ENCODE assay signal across 12 cellular contexts in genomic region chr4:137705171-137705783, GRCh38.
DNase-seq lines count a peak whose midpoint lies in the region; ATAC-seq and TF ChIP-seq lines count a peak whose summit lies in the region.
"Had no signal": no experiment of that assay in that cellular context is flagged by ENCODE, and none has a peak within 500 bp of the region (broad histone marks: within the 10 kb centered on the region; RNA-seq: fewer than 3 reads in every experiment).

No MANE protein-coding gene starts in this region.

- H3K4me1 ChIP-seq in uterus = peaks cover 9 to 11% of the 10 kb centered on the region in 2 donors
- H3K4me1 ChIP-seq: A549 had no signal

- no peaks in the 10 kb centered on the region for H3K27me3 ChIP-seq in uterus

- DNase-seq in Right ventricle myocardium inferior (ENCODE audit: missing footprints) (no peak), cardiac septum (ENCODE audit: low spot score) (no peak), choroid plexus epithelial cell (ENCODE audit: low read depth) (peak; percentile 96), medulla oblongata (ENCODE audit: extremely low spot score) (peak; percentile 78), uterus (peak in 1 of 2 donors; percentile 40), amygdala (lab: John Stamatoyannopoulos, UW) (no peak), posterior cingulate gyrus (no peak), NCI-H187 treated with DMSO at 0.1 percent for 48 hours (lab: John Stamatoyannopoulos, UW) (no peak)
- DNase-seq: central memory CD4-positive, alpha-beta T cell; NCI-H2171 had no signal

- no peaks in the 10 kb centered on the region for H3K36me3 ChIP-seq in uterus

- intact Hi-C loops in Right ventricle myocardium inferior (cut with DNase I) (loop anchor here (10.0 kb wide), 1 partner anchor 180 kb away; no protein-coding TSS in a partner anchor), cardiac septum (cut with DNase I) (no loop called here), uterus (cut with DNase I; ENCODE audit: low total_unique reads) (no loop called here), posterior cingulate gyrus (cut with DNase I) (no loop called here)

- H3K9me3 ChIP-seq in uterus = no peaks in the 10 kb centered on the region
- H3K9me3 ChIP-seq: A549 had no signal

- TF ChIP-seq POLR2A in uterus (IDR thresholded peaks at IDR 0.05) = no peak

- peak overlapping the region; percentile 77 to 82 for H3K27ac ChIP-seq in uterus
- H3K27ac ChIP-seq: A549, VCaP had no signal

- TF ChIP-seq CTCF in choroid plexus epithelial cell (conservative IDR thresholded peaks at IDR 0.05; ENCODE audit: low read depth, low read length) (no peak), uterus (IDR thresholded peaks at IDR 0.05) (no peak)

- peak; percentile 89 for ATAC-seq in Right ventricle myocardium inferior
- ATAC-seq: A549 had no signal

- H3K4me3 ChIP-seq in choroid plexus epithelial cell (ENCODE audit: low read depth, low read length) (no peak overlapping the region), uterus (no peak overlapping the region)
- H3K4me3 ChIP-seq: A549 had no signal

Comparison
In these comparisons a context has a peak if more than half of its experiments do, and no peak if none do; other contexts are left out.
1. DNase-seq: peak in choroid plexus epithelial cell (single experiment) and medulla oblongata (single experiment); none in Right ventricle myocardium inferior (single experiment), cardiac septum (single experiment), amygdala (0 of 56), posterior cingulate gyrus (0 of 10) and NCI-H187 treated with DMSO at 0.1 percent for 48 hours (single experiment).